ENCODE assay signal across 1 cellular context in the genomic region with DNA sequence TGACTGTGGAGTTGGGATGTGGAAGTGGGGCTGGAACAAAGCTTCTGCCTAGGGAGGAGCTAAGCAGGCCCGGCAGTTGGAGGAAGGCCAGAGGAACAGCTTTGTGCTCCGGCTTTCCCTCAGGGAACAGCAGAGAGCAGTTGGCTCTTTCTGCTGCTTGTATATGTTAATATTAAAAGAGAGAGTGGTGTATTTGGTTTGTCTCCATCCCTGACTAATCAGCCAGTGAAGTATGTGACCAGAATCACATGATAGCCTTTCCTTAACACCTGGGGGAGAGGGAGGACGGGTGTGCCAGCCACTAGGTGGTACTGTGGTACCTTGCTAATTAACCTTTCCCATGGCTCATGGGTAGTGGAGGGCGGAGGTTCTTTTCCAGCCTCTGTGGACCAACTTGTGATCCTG.
TF ChIP-seq lines count a peak whose summit lies in the region.

No MANE protein-coding gene starts in this region.

TF ChIP-seq in endothelial cell of umbilical vein, 7 proteins besides CTCF, POLR2A, EP300 and RAD21:
- TF ChIP-seq EZH2 (IDR thresholded peaks at IDR 0.05; ENCODE audit: borderline replicate concordance, low read depth, low read length, severe bottlenecking) (no peak), JUN (IDR thresholded peaks at IDR 0.05; ENCODE audit: borderline replicate concordance, insufficient read depth, insufficient read length, low read depth) (no peak), POLR2AphosphoS5 (IDR thresholded peaks at IDR 0.05; ENCODE audit: insufficient read depth, low read depth, low read length) (no peak), GATA2 (IDR thresholded peaks at IDR 0.05; ENCODE audit: insufficient read depth, insufficient read length, low read depth, low read length) (no peak), FOS (IDR thresholded peaks at IDR 0.05; ENCODE audit: borderline replicate concordance, insufficient read depth, low read length) (no peak), MYC (IDR thresholded peaks at IDR 0.05; ENCODE audit: low read depth, low read length) (no peak)
- TF ChIP-seq, protein P1, sequence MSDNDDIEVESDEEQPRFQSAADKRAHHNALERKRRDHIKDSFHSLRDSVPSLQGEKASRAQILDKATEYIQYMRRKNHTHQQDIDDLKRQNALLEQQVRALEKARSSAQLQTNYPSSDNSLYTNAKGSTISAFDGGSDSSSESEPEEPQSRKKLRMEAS (IDR thresholded peaks at IDR 0.05; ENCODE audit: insufficient read depth, insufficient read length) = no peak
